ENCODE assay signal across 9 cellular contexts in the genomic region with DNA sequence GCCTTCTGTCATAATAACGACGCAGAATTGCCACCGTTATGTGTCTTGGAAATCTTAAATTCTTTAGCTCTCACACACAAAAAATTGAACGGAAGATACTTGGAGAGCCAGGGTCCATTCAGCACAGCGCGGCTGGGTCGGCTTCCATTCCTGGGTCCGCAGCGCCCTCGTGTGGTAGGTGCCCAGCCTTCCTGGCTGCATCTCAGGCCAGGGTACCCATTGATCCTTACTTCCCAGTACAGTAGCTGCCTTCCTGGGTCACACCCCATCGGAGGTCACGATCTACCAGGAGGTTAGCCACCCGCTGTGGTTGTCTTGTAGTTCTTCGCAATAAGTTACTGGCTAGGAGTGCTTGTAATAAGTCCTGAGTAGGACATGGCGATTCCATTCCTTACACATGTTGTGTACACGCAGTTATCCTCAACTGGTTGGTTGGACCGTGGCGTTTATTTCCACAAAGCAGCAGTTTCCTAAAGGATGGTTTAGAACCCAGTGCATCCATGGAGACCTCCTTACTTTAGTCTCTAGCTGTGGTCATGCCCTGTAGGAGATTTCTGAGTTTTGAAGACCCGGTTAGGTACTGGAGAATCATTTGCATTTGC. TPM values are rescaled to one million over a fixed set of nuclear protein-coding genes. Genes with fewer than 3 reads are reported as not detected.
A peak's percentile ranks its signal among the peaks of the same experiment; 100 is the strongest.
DNase-seq lines count a peak whose midpoint lies in the region; ATAC-seq and TF ChIP-seq lines count a peak whose summit lies in the region.
"Had no signal": no experiment of that assay in that cellular context is flagged by ENCODE, and none has a peak within 500 bp of the region (broad histone marks: within the 10 kb centered on the region; RNA-seq: fewer than 3 reads in every experiment).

No MANE protein-coding gene starts in this region.

- H3K9me3 Mint-ChIP-seq in activated CD8-positive, alpha-beta T cell treated with anti-CD3 and anti-CD28 coated beads for 36 hours: no peaks in the 10 kb centered on the region
- no peaks in the 10 kb centered on the region for H3K9me3 Mint-ChIP-seq in endodermal cell

- peak; percentile 87 for DNase-seq in COLO668 (lab: John Stamatoyannopoulos, UW; ENCODE audit: unreplicated experiment)
- DNase-seq in NCI-H69 (lab: John Stamatoyannopoulos, UW): peak; percentile 80
- DNase-seq in activated CD8-positive, alpha-beta T cell treated with anti-CD3 and anti-CD28 coated beads for 36 hours: peak; percentile 73
- peak; percentile 97 for DNase-seq in endodermal cell
- peak; percentile 82 to 93 (median 91) for DNase-seq in mucosa of descending colon
- peak; percentile 58 for DNase-seq in stimulated activated CD8-positive, alpha-beta memory T cell treated with anti-CD3 and anti-CD28 coated beads, Interleukin-7, amount 100 ng/mL, for 24 hours (ENCODE audit: low read depth)

- WGBS in endodermal cell (ENCODE audit: insufficient coverage in 1 of 2, insufficient read length in 1 of 2), 2 experiments: 30 to 33% methylated on average over 15 to 19 of the region's 19 CpGs

- H3K4me3 Mint-ChIP-seq in activated CD8-positive, alpha-beta T cell treated with anti-CD3 and anti-CD28 coated beads for 36 hours: no peak overlapping the region
- H3K4me3 Mint-ChIP-seq in endodermal cell: no peak overlapping the region

- H3K27ac Mint-ChIP-seq in activated CD8-positive, alpha-beta T cell treated with anti-CD3 and anti-CD28 coated beads for 36 hours: no peak overlapping the region
- no peak overlapping the region for H3K27ac Mint-ChIP-seq in endodermal cell

- no peaks in the 10 kb centered on the region for H3K36me3 Mint-ChIP-seq in activated CD8-positive, alpha-beta T cell treated with anti-CD3 and anti-CD28 coated beads for 36 hours (ENCODE audit: low read depth)
- H3K36me3 Mint-ChIP-seq in endodermal cell (ENCODE audit: low read depth): no peaks in the 10 kb centered on the region

- peak; percentile 87 for TF ChIP-seq CTCF in activated CD8-positive, alpha-beta T cell treated with anti-CD3 and anti-CD28 coated beads for 36 hours (IDR thresholded peaks at IDR 0.05)
- TF ChIP-seq CTCF in endodermal cell (conservative IDR thresholded peaks at IDR 0.05) (peak; percentile 97), mucosa of descending colon (IDR thresholded peaks at IDR 0.05) (peak; percentile 83)

- H3K9ac ChIP-seq in endodermal cell (ENCODE audit: extremely low read depth, low read length, poor library complexity, severe bottlenecking): no peak overlapping the region

- intact Hi-C loops in activated CD8-positive, alpha-beta T cell treated with anti-CD3 and anti-CD28 coated beads for 36 hours (cut with micrococcal nuclease): loop anchor here (5.0 kb wide), 1 partner anchor 85 kb away; a partner anchor contains a TSS
- intact Hi-C loops in mucosa of descending colon (cut with DNase I, micrococcal nuclease): loop anchor here (5.0 kb wide), 1 partner anchor 85 kb away; a partner anchor contains a TSS

- no peak overlapping the region for H3K27ac ChIP-seq in endodermal cell (ENCODE audit: low read depth, low read length)

- no peaks in the 10 kb centered on the region for H3K4me1 Mint-ChIP-seq in activated CD8-positive, alpha-beta T cell treated with anti-CD3 and anti-CD28 coated beads for 36 hours (ENCODE audit: low read depth)
- H3K4me1 Mint-ChIP-seq in endodermal cell: no peaks in the 10 kb centered on the region

- CTCF ChIA-PET in activated CD8-positive, alpha-beta T cell treated with anti-CD3 and anti-CD28 coated beads for 36 hours (lab: Charles Lee): interaction anchor here (0.6 to 3.3 kb wide), 15 partner anchors 9 to 589 kb away, joined by 3 to 9 read pairs (median 3); a partner anchor contains a TSS

- H3K27me3 ChIP-seq in endodermal cell (ENCODE audit: control insufficient read depth, insufficient read depth, low read length, poor library complexity, severe bottlenecking): no peaks in the 10 kb centered on the region

- no peaks in the 10 kb centered on the region for H3K4me1 ChIP-seq in endodermal cell (ENCODE audit: control insufficient read depth, insufficient read depth, low read length)
- H3K4me1 ChIP-seq in mucosa of descending colon (ENCODE audit: low read depth): no peaks in the 10 kb centered on the region

- ATAC-seq in GM19328 (IDR thresholded peaks at IDR 0.05; ENCODE audit: unreplicated experiment): peak; percentile 93
- ATAC-seq in HG03432 (IDR thresholded peaks at IDR 0.05; ENCODE audit: unreplicated experiment): peak; percentile 93
- ATAC-seq in activated CD8-positive, alpha-beta T cell treated with anti-CD3 and anti-CD28 coated beads for 36 hours: peak; percentile 72
- peak; percentile 100 for ATAC-seq in mucosa of descending colon

- H3K36me3 ChIP-seq in endodermal cell (ENCODE audit: control insufficient read depth, insufficient read depth, low read length) (no peaks in the 10 kb centered on the region), mucosa of descending colon (ENCODE audit: low read depth) (no peaks in the 10 kb centered on the region)

- no peak overlapping the region for H3K4me3 ChIP-seq in endodermal cell (ENCODE audit: low read length)
- H3K4me3 ChIP-seq in mucosa of descending colon: no peak overlapping the region

- no peaks in the 10 kb centered on the region for H3K9me3 ChIP-seq in endodermal cell (ENCODE audit: control insufficient read depth, low read length)
- H3K9me3 ChIP-seq in mucosa of descending colon: no peaks in the 10 kb centered on the region

- POLR2A ChIA-PET in activated CD8-positive, alpha-beta T cell treated with anti-CD3 and anti-CD28 coated beads for 36 hours (lab: Charles Lee): no interaction called here

- H3K27me3 Mint-ChIP-seq in activated CD8-positive, alpha-beta T cell treated with anti-CD3 and anti-CD28 coated beads for 36 hours: peaks cover 10% of the 10 kb centered on the region
- no peaks in the 10 kb centered on the region for H3K27me3 Mint-ChIP-seq in endodermal cell (ENCODE audit: insufficient read depth)

RNA-seq across cellular contexts. Expression of a gene that starts 9.9 kb away (rescaled TPM):
- not detected for total RNA-seq in activated CD8-positive, alpha-beta T cell treated with anti-CD3 and anti-CD28 coated beads for 36 hours
- total RNA-seq in endodermal cell: 10 to 100 TPM; 53.1 to 75.4 TPM
- 18.3 TPM for polyA plus RNA-seq in endodermal cell (2013, experiment 1 of 2)
- 16.6 TPM for polyA plus RNA-seq in endodermal cell (2013, experiment 2 of 2)
- total RNA-seq in mucosa of descending colon: 10 to 100 TPM; 22.7 to 47.2 (median 34.7) TPM
- total RNA-seq: activated CD8-positive, alpha-beta memory T cell treated with anti-CD3 and anti-CD28 coated beads for 36 hours had no signal

RNA-seq across cellular contexts. Expression of a gene that starts 28.7 kb away (rescaled TPM):
- total RNA-seq in activated CD8-positive, alpha-beta T cell treated with anti-CD3 and anti-CD28 coated beads for 36 hours: not detected
- 10 to 100 TPM; 12.3 to 14.5 TPM for total RNA-seq in endodermal cell
- 3.0 TPM for polyA plus RNA-seq in endodermal cell (2013, experiment 1 of 2)
- 3.4 TPM for polyA plus RNA-seq in endodermal cell (2013, experiment 2 of 2)
- 10 to 100 TPM; 26.7 to 41.8 (median 35.6) TPM for total RNA-seq in mucosa of descending colon
- total RNA-seq: activated CD8-positive, alpha-beta memory T cell treated with anti-CD3 and anti-CD28 coated beads for 36 hours had no signal

Comparison
In these comparisons a context has a peak if more than half of its experiments do, and no peak if none do; other contexts are left out.
1. RNA of a gene that starts 9.9 kb away (total RNA-seq): 53.1 to 75.4 TPM in endodermal cell and 22.7 to 47.2 TPM in mucosa of descending colon; not detected in activated CD8-positive, alpha-beta T cell treated with anti-CD3 and anti-CD28 coated beads for 36 hours; every median in the first group is over 10 times any median in the second.
2. RNA of a gene that starts 28.7 kb away (total RNA-seq): 26.7 to 41.8 TPM in mucosa of descending colon and 12.3 to 14.5 TPM in endodermal cell; not detected in activated CD8-positive, alpha-beta T cell treated with anti-CD3 and anti-CD28 coated beads for 36 hours; every median in the first group is over 10 times any median in the second.
3. Peak in every context shown above with its lines, with median percentiles within 50 percentile points of each other: DNase-seq, ATAC-seq and CTCF ChIP-seq.